In the genomic region with DNA sequence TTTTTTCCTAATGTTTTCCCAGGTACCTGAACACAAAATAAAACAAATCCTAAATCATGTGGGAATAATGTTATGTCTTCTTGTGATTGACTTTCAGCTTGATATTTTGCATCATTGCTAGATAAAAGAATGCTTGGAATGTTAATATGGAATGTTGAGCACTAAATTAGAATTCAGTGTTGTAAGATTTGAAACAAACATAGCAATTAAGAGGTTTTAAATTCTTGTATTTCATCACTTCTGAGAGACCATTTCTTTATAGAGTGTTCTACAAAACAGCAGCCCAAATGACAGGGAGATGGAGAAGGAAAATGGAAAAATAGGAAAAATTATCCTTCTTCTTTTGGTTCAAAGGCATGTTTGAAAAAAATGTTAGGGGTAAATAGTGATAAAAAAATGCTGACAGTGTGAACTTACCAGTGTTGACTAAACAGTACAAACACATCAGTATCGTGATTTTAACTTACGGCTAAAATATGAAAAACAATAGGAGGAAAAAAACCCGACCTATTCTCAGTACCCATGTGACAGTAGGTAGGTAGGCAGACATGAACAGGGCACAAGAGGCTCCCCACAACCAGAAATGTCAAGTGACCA, we compare ENCODE assay signal across 23 cellular contexts.
DNase-seq lines count a peak whose midpoint lies in the region; ATAC-seq and TF ChIP-seq lines count a peak whose summit lies in the region.
"Had no signal": no experiment of that assay in that cellular context is flagged by ENCODE, and none has a peak within 500 bp of the region (broad histone marks: within the 10 kb centered on the region; RNA-seq: fewer than 3 reads in every experiment).

No MANE protein-coding gene starts in this region.

- in situ Hi-C loops in GM23248 (cut with MboI) = no loop called here

- peaks cover 7% of the 10 kb centered on the region for H3K36me3 Mint-ChIP-seq in progenitor cell of endocrine pancreas (ENCODE audit: insufficient read depth)
- H3K36me3 Mint-ChIP-seq: CD4-positive, alpha-beta memory T cell; natural killer cell treated with Interleukin-12 subunit alpha and Interleukin-12 subunit beta and Interleukin-15 and Interleukin-18, amount 100 ng/mL, for 72 hours had no signal

- no peaks in the 10 kb centered on the region for H3K9me2 ChIP-seq in GM23248 (ENCODE audit: insufficient read depth)

- no peaks in the 10 kb centered on the region for H3K36me3 ChIP-seq in GM23248 (ENCODE audit: low read depth)
- H3K36me3 ChIP-seq in SJSA1 = no peaks in the 10 kb centered on the region
- H3K36me3 ChIP-seq: tibial nerve had no signal

- H3K4me1 Mint-ChIP-seq in progenitor cell of endocrine pancreas (ENCODE audit: low read depth) = peaks cover 47% of the 10 kb centered on the region
- H3K4me1 Mint-ChIP-seq: CD4-positive, alpha-beta memory T cell had no signal

- TF ChIP-seq CTCF in progenitor cell of endocrine pancreas (IDR thresholded peaks at IDR 0.05; ENCODE audit: unreplicated experiment) = no peak

- no peaks in the 10 kb centered on the region for H3K27me3 Mint-ChIP-seq in progenitor cell of endocrine pancreas
- H3K27me3 Mint-ChIP-seq: CD4-positive, alpha-beta memory T cell; natural killer cell treated with Interleukin-12 subunit alpha and Interleukin-12 subunit beta and Interleukin-15 and Interleukin-18, amount 100 ng/mL, for 72 hours had no signal

- H3K27me3 ChIP-seq in GM23248 (replicated peaks; ENCODE audit: insufficient read depth) = no peaks in the 10 kb centered on the region
- H3K27me3 ChIP-seq in SJSA1 (replicated peaks) = no peaks in the 10 kb centered on the region
- H3K27me3 ChIP-seq: tibial nerve had no signal

- ATAC-seq in GM18505 (IDR thresholded peaks at IDR 0.05; ENCODE audit: unreplicated experiment) = no peak
- no peak for ATAC-seq in HG02759 (IDR thresholded peaks at IDR 0.05; ENCODE audit: unreplicated experiment)
- ATAC-seq: left cardiac atrium; natural killer cell treated with Interleukin-12 subunit alpha and Interleukin-12 subunit beta and Interleukin-15 and Interleukin-18, amount 100 ng/mL, for 72 hours; stimulated activated naive CD8-positive, alpha-beta T cell treated with anti-CD3 and anti-CD28 coated beads, Interleukin-15, Interleukin-2, amounts not matched to agents 100 U/mL and 50 U/mL, for 24 hours had no signal

- H3F3A ChIP-seq in GM23248 (ENCODE audit: insufficient read depth) = peaks cover 59% of the 10 kb centered on the region

- H3K4me3 Mint-ChIP-seq in progenitor cell of endocrine pancreas (ENCODE audit: low read depth) = no peak overlapping the region
- H3K4me3 Mint-ChIP-seq: CD4-positive, alpha-beta memory T cell; natural killer cell treated with Interleukin-12 subunit alpha and Interleukin-12 subunit beta and Interleukin-15 and Interleukin-18, amount 100 ng/mL, for 72 hours had no signal

- H3K27ac Mint-ChIP-seq in progenitor cell of endocrine pancreas = no peak overlapping the region
- H3K27ac Mint-ChIP-seq: CD4-positive, alpha-beta memory T cell; natural killer cell treated with Interleukin-12 subunit alpha and Interleukin-12 subunit beta and Interleukin-15 and Interleukin-18, amount 100 ng/mL, for 72 hours had no signal

- H3K9ac ChIP-seq in GM23248 = no peak overlapping the region

- no peak overlapping the region for H3K4me3 ChIP-seq in GM23248
- H3K4me3 ChIP-seq in SJSA1 = no peak overlapping the region
- H3K4me3 ChIP-seq: tibial nerve had no signal

- H3K27ac ChIP-seq in GM23248 (peak overlapping the region; percentile 48), SJSA1 (peak overlapping the region; percentile 96)

- no peak for DNase-seq in GM23248
- peak in 1 of 2 experiments; percentile 65 for DNase-seq in SJSA1 (ENCODE audit: low read depth in 1 of 2, low spot score in 2 of 2)
- peak; percentile 52 for DNase-seq in fibroblast of peridontal ligament (ENCODE audit: extremely low read depth)
- peak; percentile 54 for DNase-seq in renal cortical epithelial cell (ENCODE audit: low read depth)
- no peak for DNase-seq in NCI-H2081 (lab: John Stamatoyannopoulos, UW)
- no peak for DNase-seq in progenitor cell of endocrine pancreas (ENCODE audit: low spot score, unreplicated experiment)
- DNase-seq: activated CD4-positive, alpha-beta T cell treated with anti-CD3 and anti-CD28 coated beads for 48 hours; caudate nucleus; CD4-positive, alpha-beta memory T cell; DMS153; GF-D8; Karpas-422; left cardiac atrium; NCI-H1092 treated with DMSO at 0.1 percent for 48 hours; NCI-H2107; NCI-H524 treated with DMSO at 0.1 percent for 48 hours; small intestine; stimulated activated CD4-positive, alpha-beta T cell treated with anti-CD3 and anti-CD28 coated beads, Interleukin-2, amount 100 ng/mL, for 48 hours; stimulated activated naive CD8-positive, alpha-beta T cell treated with anti-CD3 and anti-CD28 coated beads, Interleukin-15, Interleukin-2, amounts not matched to agents 100 U/mL and 50 U/mL, for 24 hours had no signal

- TF ChIP-seq POLR2A in GM18505 (IDR thresholded peaks at IDR 0.05; ENCODE audit: borderline replicate concordance, extremely low read depth, insufficient read depth, insufficient read length) = no peak

- H3K9me3 ChIP-seq in GM23248 (ENCODE audit: low read depth) (no peaks in the 10 kb centered on the region), SJSA1 (replicated peaks) (peaks cover 5% of the 10 kb centered on the region; the same call in 1 of the 2 replicates)
- H3K9me3 ChIP-seq: tibial nerve had no signal

- WGBS in GM23248 (ENCODE audit: low coverage in 1 of 2, low lambda C conversion rate in 2 of 2, missing lambda C conversion rate in 2 of 2), 2 experiments = 36 to 52% methylated on average over 3 of the region's 3 CpGs

- H4K20me1 ChIP-seq in GM23248 (ENCODE audit: insufficient read depth) = no peaks in the 10 kb centered on the region

- no peak overlapping the region for H2AFZ ChIP-seq in GM23248

- H3K9me3 Mint-ChIP-seq in progenitor cell of endocrine pancreas (ENCODE audit: low read depth) = peaks cover 16% of the 10 kb centered on the region

- H3K4me2 ChIP-seq in GM23248 (ENCODE audit: unreplicated experiment) = peak overlapping the region; percentile 50

- peaks cover 83% of the 10 kb centered on the region for H3K4me1 ChIP-seq in GM23248 (ENCODE audit: insufficient read depth)
- H3K4me1 ChIP-seq in SJSA1 (replicated peaks) = peaks cover 92% of the 10 kb centered on the region

- H3K79me2 ChIP-seq in GM23248 (ENCODE audit: insufficient read depth) = no peaks in the 10 kb centered on the region

Comparison
In these comparisons a context has a peak if more than half of its experiments do, and no peak if none do; other contexts are left out.
1. DNase-seq: peak in fibroblast of peridontal ligament (single experiment) and renal cortical epithelial cell (single experiment); none in GM23248 (single experiment), NCI-H2081 (0 of 2) and progenitor cell of endocrine pancreas (single experiment).